ENCODE assay signal across 8 cellular contexts in genomic region chr12:64404470-64405446, GRCh38. TPM values are rescaled to one million over a fixed set of nuclear protein-coding genes. Genes with fewer than 3 reads are reported as not detected.
DNase-seq lines count a peak whose midpoint lies in the region; TF ChIP-seq lines count a peak whose summit lies in the region.

No MANE protein-coding gene starts in this region.

- no peaks in the 10 kb centered on the region for H3K4me1 ChIP-seq in HEK293 (ENCODE audit: control insufficient read depth, insufficient read depth, low read length)

- H3K36me3 ChIP-seq in HEK293 (ENCODE audit: control insufficient read depth in 2 of 2, insufficient read depth in 1 of 2, low read length in 2 of 2) (peaks cover 0 to under 1% of the 10 kb centered on the region in 2 experiments; a peak in 1 of 3 replicates), kidney epithelial cell (ENCODE audit: control insufficient read depth, insufficient read depth, low read length) (no peaks in the 10 kb centered on the region)

- no peaks in the 10 kb centered on the region for H3K9me3 ChIP-seq in HEK293 (ENCODE audit: control insufficient read depth, insufficient read depth, low read depth, low read length)

- CTCF ChIA-PET in HEK293 (lab: Yijun Ruan, JAX): interaction anchor here (0.6 to 0.7 kb wide), 3 partner anchors 37 to 207 kb away, joined by 3 to 4 read pairs (median 3); no protein-coding TSS in a partner anchor

- no peaks in the 10 kb centered on the region for H3K27me3 ChIP-seq in kidney epithelial cell (ENCODE audit: control insufficient read depth, insufficient read depth, low read length)

- DNase-seq in NCI-H1694 (lab: John Stamatoyannopoulos, UW) (peak; percentile 10), NCI-H1694 treated with DMSO at 0.1 percent for 48 hours (lab: John Stamatoyannopoulos, UW) (no peak), MV-4-11 (lab: John Stamatoyannopoulos, UW) (peak; percentile 71), kidney epithelial cell (ENCODE audit: low read depth) (no peak)
- DNase-seq in activated CD4-positive, CD25-positive, alpha-beta regulatory T cell (lab: John Stamatoyannopoulos, UW): peak; percentile 21 to 45 (median 27)
- DNase-seq in central memory CD4-positive, alpha-beta T cell: peak; percentile 19
- DNase-seq in stimulated activated CD4-positive, alpha-beta T cell treated with anti-CD3 and anti-CD28 coated beads, Interleukin-15, amount 100 ng/mL, for 24 hours: peak; percentile 82

- peak; percentile 36 for TF ChIP-seq CTCF in HEK293 (tag by site-specific recombination; IDR thresholded peaks at IDR 0.05)
- TF ChIP-seq CTCF in kidney epithelial cell (IDR thresholded peaks at IDR 0.05; ENCODE audit: insufficient read depth, low read length, poor library complexity, severe bottlenecking): no peak

- H3K27ac ChIP-seq in HEK293 (ENCODE audit: extremely low read depth, low read depth, low read length): peak overlapping the region; percentile 100

- POLR2A ChIA-PET in HEK293 (lab: Yijun Ruan, JAX): interaction anchor here (0.6 to 1.0 kb wide), 7 partner anchors 19 to 1777 kb away, joined by 3 to 7 read pairs (median 3); no protein-coding TSS in a partner anchor

- H3K4me3 ChIP-seq in HEK293 (ENCODE audit: low read depth, low read length) (peak overlapping the region; percentile 87), kidney epithelial cell (ENCODE audit: low read depth, low read length) (peak overlapping the region; percentile 66)

TF ChIP-seq in HEK293, 187 proteins besides CTCF, POLR2A, EP300 and RAD21 (continues in another document):
- no peak for TF ChIP-seq ZNF202 (tag by site-specific recombination; IDR thresholded peaks at IDR 0.05; ENCODE audit: borderline replicate concordance)
- TF ChIP-seq ZNF830 (tag by site-specific recombination; IDR thresholded peaks at IDR 0.05; ENCODE audit: low read depth): no peak
- TF ChIP-seq ZIC2 (tag by site-specific recombination; IDR thresholded peaks at IDR 0.05): peak; percentile 61
- TF ChIP-seq SP3 (tag by site-specific recombination; IDR thresholded peaks at IDR 0.05): peak; percentile 85
- no peak for TF ChIP-seq ZNF571 (tag by site-specific recombination; IDR thresholded peaks at IDR 0.05)
- peak; percentile 35; the same call in 1 of the 2 replicates for TF ChIP-seq ZNF707 (tag by site-specific recombination; IDR thresholded peaks at IDR 0.05)
- TF ChIP-seq ZFP3 (tag by site-specific recombination; IDR thresholded peaks at IDR 0.05; ENCODE audit: low read depth): no peak
- TF ChIP-seq GLI2 (tag by site-specific recombination; IDR thresholded peaks at IDR 0.05; ENCODE audit: borderline replicate concordance, low read depth): no peak
- TF ChIP-seq ZFP41 (tag by site-specific recombination; IDR thresholded peaks at IDR 0.05; ENCODE audit: borderline replicate concordance): no peak
- no peak for TF ChIP-seq ZNF214 (tag by site-specific recombination; IDR thresholded peaks at IDR 0.05; ENCODE audit: borderline replicate concordance)
- TF ChIP-seq WT1 (tag by site-specific recombination; IDR thresholded peaks at IDR 0.05): no peak
- TF ChIP-seq ZNF404 (tag by site-specific recombination; IDR thresholded peaks at IDR 0.05): no peak
- no peak for TF ChIP-seq ZNF529 (tag by site-specific recombination; IDR thresholded peaks at IDR 0.05; ENCODE audit: insufficient replicate concordance)
- no peak for TF ChIP-seq ZNF26 (tag by site-specific recombination; IDR thresholded peaks at IDR 0.05)
- TF ChIP-seq ZBTB44 (tag by site-specific recombination; IDR thresholded peaks at IDR 0.05): no peak
- TF ChIP-seq PBX3 (CRISPR knock-in tag; IDR thresholded peaks at IDR 0.05): 0 out of 2 replicates have a peak, but pooled peaks have one; percentile 42
- no peak for TF ChIP-seq TSHZ1 (tag by site-specific recombination; IDR thresholded peaks at IDR 0.05; ENCODE audit: borderline replicate concordance)
- peak; percentile 51; the same call in 1 of the 2 replicates for TF ChIP-seq ZNF660 (tag by site-specific recombination; IDR thresholded peaks at IDR 0.05)
- no peak for TF ChIP-seq SALL2 (tag by site-specific recombination; IDR thresholded peaks at IDR 0.05; ENCODE audit: borderline replicate concordance)
- TF ChIP-seq ZNF211 (tag by site-specific recombination; IDR thresholded peaks at IDR 0.05; ENCODE audit: low read depth): no peak
- no peak for TF ChIP-seq ZNF112 (tag by site-specific recombination; IDR thresholded peaks at IDR 0.05)
- no peak for TF ChIP-seq ZSCAN23 (tag by site-specific recombination; IDR thresholded peaks at IDR 0.05)
- TF ChIP-seq ZNF416 (tag by site-specific recombination; IDR thresholded peaks at IDR 0.05): no peak
- TF ChIP-seq INSM2 (tag by site-specific recombination; IDR thresholded peaks at IDR 0.05): peak; percentile 9; the same call in 1 of the 2 replicates

RNA-seq across cellular contexts. Expression of gene XPOT, which starts 0.6 kb away (rescaled TPM):
- 127 and 129 TPM in 2 replicates for total RNA-seq in kidney epithelial cell

RNA-seq across cellular contexts. Expression of gene C12orf56, which starts 14.2 kb away (rescaled TPM):
- 0.55 and 0.84 TPM in 2 replicates for total RNA-seq in kidney epithelial cell

RNA-seq across cellular contexts. Expression of gene TBK1, which starts 47.2 kb away (rescaled TPM):
- total RNA-seq in kidney epithelial cell: 20.9 and 21.0 TPM in 2 replicates

Comparison
In these comparisons a context has a peak if more than half of its experiments do, and no peak if none do; other contexts are left out.
1. DNase-seq: peak in NCI-H1694 (single experiment), MV-4-11 (single experiment), activated CD4-positive, CD25-positive, alpha-beta regulatory T cell (4 of 4), central memory CD4-positive, alpha-beta T cell (single experiment) and stimulated activated CD4-positive, alpha-beta T cell treated with anti-CD3 and anti-CD28 coated beads, Interleukin-15, amount 100 ng/mL, for 24 hours (single experiment); none in NCI-H1694 treated with DMSO at 0.1 percent for 48 hours (single experiment) and kidney epithelial cell (single experiment).